ENCODE assay signal across 1 cellular context in genomic region chr15:64045106-64045435, GRCh38.
TF ChIP-seq lines count a peak whose summit lies in the region.

No MANE protein-coding gene starts in this region.

TF ChIP-seq in K562, 482 proteins besides CTCF, POLR2A, EP300 and RAD21:
- TF ChIP-seq PPARD (CRISPR knock-in tag; IDR thresholded peaks at IDR 0.05) (no peak), LEF1 (IDR thresholded peaks at IDR 0.05) (no peak), NFE2 (IDR thresholded peaks at IDR 0.05; ENCODE audit: low read depth) (peak; percentile 26; the same call in 1 of the 2 replicates), ZNF316 (IDR thresholded peaks at IDR 0.05) (0 out of 2 replicates have a peak, but pooled peaks have one; percentile 19), PYGO2 (tag; IDR thresholded peaks at IDR 0.05) (no peak), SNAPC5 (CRISPR knock-in tag; IDR thresholded peaks at IDR 0.05) (no peak), ZNF407 (IDR thresholded peaks at IDR 0.05; ENCODE audit: low read depth) (no peak), EGR1 (conservative IDR thresholded peaks at IDR 0.05) (no peak), ZFP30 (CRISPR knock-in tag; IDR thresholded peaks at IDR 0.05; ENCODE audit: borderline replicate concordance) (no peak), CBX8 (IDR thresholded peaks at IDR 0.05; ENCODE audit: borderline replicate concordance, extremely low read depth, low read depth, low read length, poor library complexity, severe bottlenecking) (no peak), FOXJ3 (CRISPR knock-in tag; IDR thresholded peaks at IDR 0.05) (no peak), TAF15 (IDR thresholded peaks at IDR 0.05; ENCODE audit: low read depth, low read length) (no peak)
TF ChIP-seq in K562: peak in this region for 2.
